Comparison of ENCODE assay signal across 15 cellular contexts in genomic region chr2:232321817-232322559, GRCh38. TPM values are rescaled to one million over a fixed set of nuclear protein-coding genes. Genes with fewer than 3 reads are reported as not detected.
DNase-seq lines count a peak whose midpoint lies in the region; ATAC-seq and TF ChIP-seq lines count a peak whose summit lies in the region.
"Had no signal": no experiment of that assay in that cellular context is flagged by ENCODE, and none has a peak within 500 bp of the region (broad histone marks: within the 10 kb centered on the region; RNA-seq: fewer than 3 reads in every experiment).

No MANE protein-coding gene starts in this region.

- DNase-seq in activated CD4-positive, alpha-beta T cell treated with anti-CD3 and anti-CD28 coated beads for 36 hours = no peak
- DNase-seq in activated CD4-positive, alpha-beta T cell treated with anti-CD3 and anti-CD28 coated beads, Interleukin-2, amount 50 U/mL, for 4 hours = no peak
- DNase-seq in Calu3 (no peak), neural crest cell (ENCODE audit: low read depth, low spot score) (no peak), NCI-H82 treated with DMSO at 0.1 percent for 48 hours (lab: John Stamatoyannopoulos, UW; ENCODE audit: unreplicated experiment) (no peak), thyroid gland (no peak), DMS153 treated with DMSO at 0.1 percent for 48 hours (lab: John Stamatoyannopoulos, UW; ENCODE audit: unreplicated experiment) (no peak)
- DNase-seq: MV-4-11, NCI-H2171, SHP77 had no signal

- no peak for TF ChIP-seq POLR2A in thyroid gland (IDR thresholded peaks at IDR 0.05)

- no peak overlapping the region for H3K27ac ChIP-seq in thyroid gland
- H3K27ac ChIP-seq: ascending aorta had no signal

- intact Hi-C loops in activated CD4-positive, alpha-beta T cell treated with anti-CD3 and anti-CD28 coated beads for 36 hours (cut with DNase I, micrococcal nuclease) = loop anchor here (1.0 to 10.0 kb wide), 3 partner anchors 85 to 361 kb away; partner anchors contain the start of gene DIS3L2 (in 1 of the 2)
- intact Hi-C loops in Calu3 (cut with micrococcal nuclease; ENCODE audit: unreplicated experiment) = no loop called here
- intact Hi-C loops in thyroid gland (cut with DNase I) = no loop called here

- no peaks in the 10 kb centered on the region for H3K9me3 Mint-ChIP-seq in activated CD4-positive, alpha-beta T cell treated with anti-CD3 and anti-CD28 coated beads for 36 hours (ENCODE audit: low read depth)
- H3K9me3 Mint-ChIP-seq in Calu3 (ENCODE audit: low read depth, unreplicated experiment) (no peaks in the 10 kb centered on the region), neural crest cell (no peaks in the 10 kb centered on the region)
- no peaks in the 10 kb centered on the region for H3K9me3 Mint-ChIP-seq in activated naive CD8-positive, alpha-beta T cell (ENCODE audit: low read depth)
- H3K9me3 Mint-ChIP-seq: nephron had no signal

- H3K36me3 ChIP-seq in thyroid gland = no peaks in the 10 kb centered on the region
- H3K36me3 ChIP-seq: ascending aorta had no signal

- peaks cover 5% of the 10 kb centered on the region for H3K36me3 Mint-ChIP-seq in activated CD4-positive, alpha-beta T cell treated with anti-CD3 and anti-CD28 coated beads for 36 hours (ENCODE audit: low read depth)
- H3K36me3 Mint-ChIP-seq in Calu3 (ENCODE audit: insufficient read depth, unreplicated experiment) (peaks cover 5% of the 10 kb centered on the region), neural crest cell (ENCODE audit: low read depth) (no peaks in the 10 kb centered on the region)
- H3K36me3 Mint-ChIP-seq in activated naive CD8-positive, alpha-beta T cell = no peaks in the 10 kb centered on the region

- no peaks in the 10 kb centered on the region for H3K27me3 Mint-ChIP-seq in activated CD4-positive, alpha-beta T cell treated with anti-CD3 and anti-CD28 coated beads for 36 hours
- H3K27me3 Mint-ChIP-seq in Calu3 (ENCODE audit: unreplicated experiment) = no peaks in the 10 kb centered on the region
- no peaks in the 10 kb centered on the region for H3K27me3 Mint-ChIP-seq in activated naive CD8-positive, alpha-beta T cell
- no peaks in the 10 kb centered on the region for H3K27me3 Mint-ChIP-seq in neural crest cell (ENCODE audit: low read depth)

- H3K4me3 ChIP-seq in thyroid gland (replicated peaks in 1 of 3) = no peak overlapping the region
- H3K4me3 ChIP-seq: ascending aorta had no signal

- WGBS in thyroid gland, 2 donors = 97 to 100% methylated on average over 4 to 8 of the region's 9 CpGs

- H3K27me3 ChIP-seq in thyroid gland = no peaks in the 10 kb centered on the region
- H3K27me3 ChIP-seq: ascending aorta had no signal

- peaks cover 57% of the 10 kb centered on the region for H3K4me1 Mint-ChIP-seq in activated CD4-positive, alpha-beta T cell treated with anti-CD3 and anti-CD28 coated beads for 36 hours
- H3K4me1 Mint-ChIP-seq in Calu3 (ENCODE audit: low read depth, unreplicated experiment) = no peaks in the 10 kb centered on the region
- H3K4me1 Mint-ChIP-seq in activated naive CD8-positive, alpha-beta T cell (ENCODE audit: low read depth) = peaks cover 70% of the 10 kb centered on the region
- peaks cover 8% of the 10 kb centered on the region for H3K4me1 Mint-ChIP-seq in neural crest cell

- H3K4me3 Mint-ChIP-seq in activated CD4-positive, alpha-beta T cell treated with anti-CD3 and anti-CD28 coated beads for 36 hours = peak overlapping the region; percentile 22
- H3K4me3 Mint-ChIP-seq in Calu3 (ENCODE audit: low read depth, unreplicated experiment) (no peak overlapping the region), neural crest cell (no peak overlapping the region)
- H3K4me3 Mint-ChIP-seq in activated naive CD8-positive, alpha-beta T cell = peak overlapping the region; percentile 34
- H3K4me3 Mint-ChIP-seq: nephron had no signal

- BruUV-seq in Calu3 (replicated peaks; lab: Mats Ljungman, UMichigan) = no TSS peak

- peak overlapping the region; percentile 89 for H3K27ac Mint-ChIP-seq in activated CD4-positive, alpha-beta T cell treated with anti-CD3 and anti-CD28 coated beads for 36 hours
- H3K27ac Mint-ChIP-seq in Calu3 (ENCODE audit: unreplicated experiment) = peak overlapping the region; percentile 15
- H3K27ac Mint-ChIP-seq in activated naive CD8-positive, alpha-beta T cell = no peak overlapping the region
- peak overlapping the region; percentile 64 for H3K27ac Mint-ChIP-seq in neural crest cell (ENCODE audit: unreplicated experiment)

- TF ChIP-seq CTCF in Calu3 (IDR thresholded peaks at IDR 0.05; ENCODE audit: unreplicated experiment) = no peak
- no peak for TF ChIP-seq CTCF in neural crest cell (conservative IDR thresholded peaks at IDR 0.05)
- no peak for TF ChIP-seq CTCF in thyroid gland (IDR thresholded peaks at IDR 0.05)

- H3K4me1 ChIP-seq in thyroid gland = peaks cover 22 to 74% of the 10 kb centered on the region in 2 donors
- H3K4me1 ChIP-seq: ascending aorta had no signal

- CTCF ChIA-PET in activated CD4-positive, alpha-beta T cell treated with anti-CD3 and anti-CD28 coated beads for 36 hours (lab: Charles Lee) = interaction anchor here (0.7 to 2.1 kb wide), 9 partner anchors 8 to 1192 kb away, joined by 3 to 6 read pairs (median 3); partner anchors contain the start of gene DIS3L2
- CTCF ChIA-PET in Calu3 (lab: Charles Lee) = no interaction called here

- POLR2A ChIA-PET in activated CD4-positive, alpha-beta T cell treated with anti-CD3 and anti-CD28 coated beads for 36 hours (lab: Charles Lee) = no interaction called here

- ATAC-seq in activated CD4-positive, alpha-beta T cell treated with anti-CD3 and anti-CD28 coated beads for 36 hours = peak; percentile 1

- H3K9me3 ChIP-seq in thyroid gland = no peaks in the 10 kb centered on the region
- H3K9me3 ChIP-seq: ascending aorta had no signal

RNA-seq across cellular contexts. Expression of gene ALPP, which starts 56.6 kb away (rescaled TPM):
- not detected for total RNA-seq in activated CD4-positive, alpha-beta T cell treated with anti-CD3 and anti-CD28 coated beads for 36 hours
- total RNA-seq in Calu3 (2022) (not detected in 2 replicates), neural crest cell (not detected in 2 replicates), thyroid gland (not detected)
- total RNA-seq: ascending aorta, dermis microvascular lymphatic vessel endothelial cell, liver had no signal

Comparison
In these comparisons a context has a peak if more than half of its experiments do, and no peak if none do; other contexts are left out.
1. H3K4me3 Mint-ChIP-seq: peak in activated CD4-positive, alpha-beta T cell treated with anti-CD3 and anti-CD28 coated beads for 36 hours (single experiment) and activated naive CD8-positive, alpha-beta T cell (single experiment); none in Calu3 (single experiment) and neural crest cell (single experiment).
2. intact Hi-C loops: an anchor here in activated CD4-positive, alpha-beta T cell treated with anti-CD3 and anti-CD28 coated beads for 36 hours (1.0 to 10.0 kb wide); none called in Calu3 and thyroid gland.